ENCODE assay signal across 14 cellular contexts in genomic region chr15:92074646-92075045, GRCh38.
A peak's percentile ranks its signal among the peaks of the same experiment; 100 is the strongest.
DNase-seq lines count a peak whose midpoint lies in the region; ATAC-seq and TF ChIP-seq lines count a peak whose summit lies in the region.
"Had no signal": no experiment of that assay in that cellular context is flagged by ENCODE, and none has a peak within 500 bp of the region (broad histone marks: within the 10 kb centered on the region; RNA-seq: fewer than 3 reads in every experiment).

No MANE protein-coding gene starts in this region.

- TF ChIP-seq CTCF in AG09309 (IDR thresholded peaks at IDR 0.05; ENCODE audit: control insufficient read depth, insufficient read depth, low read depth, low read length, missing control alignments) (no peak), astrocyte of the spinal cord (IDR thresholded peaks at IDR 0.05; ENCODE audit: low read depth, low read length) (no peak)

- DNase-seq in AG09309 (ENCODE audit: low read depth), result peak; percentile 21
- DNase-seq in HK-2 (ENCODE audit: unreplicated experiment), result peak; percentile 48
- DNase-seq in astrocyte of the spinal cord (ENCODE audit: low read depth, low spot score), result peak; percentile 77
- peak; percentile 64 for DNase-seq in kidney glomerular epithelial cell (lab: John Stamatoyannopoulos, UW)
- no peak for DNase-seq in HT-29 (ENCODE audit: low spot score)
- no peak for DNase-seq in NCI-H2107 (lab: John Stamatoyannopoulos, UW)
- DNase-seq: activated CD4-positive, CD25-positive, alpha-beta regulatory T cell; activated gamma-delta T cell; effector CD4-positive, alpha-beta T cell; NCI-H2081; pancreas; SHP77 had no signal

- in situ Hi-C loops in astrocyte of the spinal cord (cut with HindIII; ENCODE audit: low sequenced_read_pairs), result no loop called here

- ATAC-seq in HG03354 (IDR thresholded peaks at IDR 0.05; ENCODE audit: poor library complexity, severe bottlenecking, unreplicated experiment), result no peak
- no peak for ATAC-seq in GM21737 (IDR thresholded peaks at IDR 0.05; ENCODE audit: unreplicated experiment)

- H3K4me3 ChIP-seq in AG09309 (ENCODE audit: control insufficient read depth, low read depth, low read length) (no peak overlapping the region), astrocyte of the spinal cord (ENCODE audit: low read depth, low read length) (no peak overlapping the region)
- H3K4me3 ChIP-seq: pancreas had no signal

Comparison
In these comparisons a context has a peak if more than half of its experiments do, and no peak if none do; other contexts are left out.
1. DNase-seq: peak in AG09309 (single experiment), HK-2 (single experiment), astrocyte of the spinal cord (single experiment) and kidney glomerular epithelial cell (single experiment); none in HT-29 (single experiment) and NCI-H2107 (single experiment).